Comparison of ENCODE assay signal across 8 cellular contexts in the genomic region with DNA sequence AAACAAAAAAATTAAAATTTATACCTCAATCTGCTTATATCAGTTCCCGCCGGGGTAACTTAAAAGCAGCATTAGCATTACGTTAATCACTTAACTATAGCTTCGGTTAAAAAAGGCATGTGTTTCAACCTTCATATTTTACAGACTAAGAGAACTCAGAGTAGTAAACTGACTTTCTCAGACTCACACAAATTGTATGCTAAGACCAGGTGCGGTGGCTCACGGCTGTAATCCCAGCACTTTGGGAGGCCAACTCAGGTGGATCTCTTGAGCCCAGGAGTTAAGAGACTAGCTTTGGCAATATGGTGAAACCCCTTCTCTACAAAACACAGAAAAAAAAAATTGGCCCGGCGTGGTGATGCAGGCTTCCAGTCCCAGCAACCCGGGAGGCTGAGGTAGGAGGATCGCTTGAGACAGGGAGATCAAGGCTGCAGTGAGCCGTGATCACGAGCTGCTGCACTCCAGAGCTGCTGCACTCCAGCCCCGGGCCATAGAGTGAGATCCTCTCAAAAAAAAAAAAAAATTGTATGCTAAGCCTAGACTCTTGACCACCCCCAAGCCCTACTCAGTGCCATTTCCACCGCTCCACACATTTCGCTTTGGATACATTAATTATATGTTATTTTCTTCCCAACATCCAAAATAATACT. TPM values are rescaled to one million over a fixed set of nuclear protein-coding genes. Genes with fewer than 3 reads are reported as not detected.
DNase-seq lines count a peak whose midpoint lies in the region; ATAC-seq and TF ChIP-seq lines count a peak whose summit lies in the region.

No MANE protein-coding gene starts in this region.

- POLR2A ChIA-PET in A673 (lab: Charles Lee; ENCODE audit: low non-redundant PET), result no interaction called here
- POLR2A ChIA-PET in activated naive CD8-positive, alpha-beta T cell treated with anti-CD3 and anti-CD28 coated beads, Interleukin-2, amount 10 ng/mL, durations not matched to agents 7 days and 5 days (lab: Charles Lee), result interaction anchor here (0.6 to 2.8 kb wide), 3 partner anchors 64 to 151 kb away, joined by 3 to 38 read pairs (median 3); a partner anchor contains a TSS

- DNase-seq in A673 (ENCODE audit: low spot score), result peak; percentile 22
- DNase-seq in HFF-Myc (ENCODE audit: extremely low read depth, low read depth), result no peak
- DNase-seq in activated naive CD8-positive, alpha-beta T cell treated with anti-CD3 and anti-CD28 coated beads, Interleukin-2, amount 10 ng/mL, durations not matched to agents 7 days and 5 days, result no peak
- no peak for DNase-seq in left lung
- DNase-seq in aorta, result no peak
- DNase-seq in NCI-H524 treated with DMSO at 0.1 percent for 48 hours (lab: John Stamatoyannopoulos, UW), result no peak
- no peak for DNase-seq in NCI-H187 treated with DMSO at 0.1 percent for 48 hours (lab: John Stamatoyannopoulos, UW)

- H3K27me3 Mint-ChIP-seq in activated naive CD8-positive, alpha-beta T cell treated with anti-CD3 and anti-CD28 coated beads, Interleukin-2, amount 10 ng/mL, durations not matched to agents 7 days and 5 days, result no peaks in the 10 kb centered on the region

- no peaks in the 10 kb centered on the region for H3K9me3 ChIP-seq in A673 (ENCODE audit: low read depth, low read length, poor library complexity, severe bottlenecking)
- H3K9me3 ChIP-seq in left lung, result no peaks in the 10 kb centered on the region
- H3K9me3 ChIP-seq in aorta (ENCODE audit: control insufficient read depth, low read length), result no peaks in the 10 kb centered on the region

- CTCF ChIA-PET in A673 (lab: Charles Lee), result no interaction called here

- peaks cover 39% of the 10 kb centered on the region for H3K4me1 ChIP-seq in A673 (ENCODE audit: insufficient read depth, low read length, poor library complexity, severe bottlenecking)
- peaks cover 25 to 71% of the 10 kb centered on the region in 2 donors for H3K4me1 ChIP-seq in left lung
- H3K4me1 ChIP-seq in aorta (ENCODE audit: control insufficient read depth in 1 of 2, insufficient read depth in 2 of 2, low read length in 2 of 2), result peaks cover 0 to 2% of the 10 kb centered on the region in 2 donors

- TF ChIP-seq CTCF in A673 (conservative IDR thresholded peaks at IDR 0.05; ENCODE audit: low read depth, low read length) (no peak), HFF-Myc (IDR thresholded peaks at IDR 0.05; ENCODE audit: low read depth, low read length, missing control alignments) (no peak), left lung (IDR thresholded peaks at IDR 0.05) (no peak)

- WGBS in aorta, 2 donors, result 13 to 14% methylated on average over 15 of the region's 15 CpGs

- H3K9me3 Mint-ChIP-seq in activated naive CD8-positive, alpha-beta T cell treated with anti-CD3 and anti-CD28 coated beads, Interleukin-2, amount 10 ng/mL, durations not matched to agents 7 days and 5 days, result no peaks in the 10 kb centered on the region

- H3K27me3 ChIP-seq in A673 (replicated peaks; ENCODE audit: insufficient read depth, low read depth, low read length, poor library complexity) (no peaks in the 10 kb centered on the region), left lung (no peaks in the 10 kb centered on the region), aorta (ENCODE audit: control insufficient read depth in 1 of 2, insufficient read depth in 2 of 2, low read length in 1 of 2) (no peaks in the 10 kb centered on the region)

- peaks cover 42% of the 10 kb centered on the region for H3K4me1 Mint-ChIP-seq in activated naive CD8-positive, alpha-beta T cell treated with anti-CD3 and anti-CD28 coated beads, Interleukin-2, amount 10 ng/mL, durations not matched to agents 7 days and 5 days

- ATAC-seq in activated naive CD8-positive, alpha-beta T cell treated with anti-CD3 and anti-CD28 coated beads, Interleukin-2, amount 10 ng/mL, durations not matched to agents 7 days and 5 days (ENCODE audit: low read depth), result no peak
- ATAC-seq in left lung, result no peak
- ATAC-seq in aorta (ENCODE audit: low FRiP score), result no peak
- ATAC-seq in HG03469 (IDR thresholded peaks at IDR 0.05; ENCODE audit: unreplicated experiment), result no peak

- H3K4me3 ChIP-seq in A673 (ENCODE audit: low read depth, low read length, poor library complexity, severe bottlenecking) (peak overlapping the region; percentile 93), HFF-Myc (replicated peaks; ENCODE audit: low read depth, low read length) (peak overlapping the region; percentile 55), left lung (peak overlapping the region; percentile 62 to 84), aorta (ENCODE audit: low read length in 2 of 2) (peak overlapping the region; percentile 46 to 99)

- peaks cover 11% of the 10 kb centered on the region for H3K36me3 Mint-ChIP-seq in activated naive CD8-positive, alpha-beta T cell treated with anti-CD3 and anti-CD28 coated beads, Interleukin-2, amount 10 ng/mL, durations not matched to agents 7 days and 5 days

- H3K27ac ChIP-seq in A673 (ENCODE audit: low read depth, low read length, poor library complexity, severe bottlenecking) (peak overlapping the region; percentile 96), left lung (peak overlapping the region; percentile 97 to 98), aorta (ENCODE audit: low read depth in 1 of 2, low read length in 2 of 2) (peak overlapping the region in 1 of 2 donors; percentile 83)

- intact Hi-C loops in A673 (cut with micrococcal nuclease; ENCODE audit: unreplicated experiment), result loop anchor here (5.0 kb wide), 2 partner anchors 58 to 137 kb away; no protein-coding TSS in a partner anchor
- intact Hi-C loops in left lung (cut with DNase I), result loop anchor here in 1 of 2 donors (10.0 kb wide), 1 partner anchor 64 kb away; a partner anchor contains a TSS
- intact Hi-C loops in aorta (cut with DNase I), result loop anchor here (2.0 to 5.0 kb wide), 3 partner anchors 66 to 122 kb away; a partner anchor contains a TSS

- H3K4me3 Mint-ChIP-seq in activated naive CD8-positive, alpha-beta T cell treated with anti-CD3 and anti-CD28 coated beads, Interleukin-2, amount 10 ng/mL, durations not matched to agents 7 days and 5 days, result peak overlapping the region; percentile 85

- no TSS peak for BruUV-seq in A673 (replicated peaks; lab: Mats Ljungman, UMichigan)

- no peaks in the 10 kb centered on the region for H3K36me3 ChIP-seq in A673 (ENCODE audit: insufficient read depth, low read length, poor library complexity, severe bottlenecking)
- H3K36me3 ChIP-seq in left lung, result no peaks in the 10 kb centered on the region
- H3K36me3 ChIP-seq in aorta (ENCODE audit: control insufficient read depth in 1 of 2, insufficient read depth in 2 of 2, low read length in 1 of 2), result no peaks in the 10 kb centered on the region

- H3K27ac Mint-ChIP-seq in activated naive CD8-positive, alpha-beta T cell treated with anti-CD3 and anti-CD28 coated beads, Interleukin-2, amount 10 ng/mL, durations not matched to agents 7 days and 5 days, result peak overlapping the region; percentile 32

RNA-seq across cellular contexts. Expression of a gene that starts 2.4 kb away (rescaled TPM):
- total RNA-seq in A673 (2021), result 73.8 and 82.0 TPM in 2 replicates
- total RNA-seq in activated naive CD8-positive, alpha-beta T cell treated with anti-CD3 and anti-CD28 coated beads, Interleukin-2, amount 10 ng/mL, durations not matched to agents 7 days and 5 days, result 10 to 100 TPM; 50.5 to 63.0 TPM
- 10 to 100 TPM; 44.2 to 51.6 TPM for total RNA-seq in left lung
- 10 to 100 TPM; 60.8 to 65.2 TPM for total RNA-seq in aorta
- 10 to 100 TPM; 15.9 to 19.7 TPM for polyA plus RNA-seq in aorta
